ENCODE assay signal across 10 cellular contexts in genomic region chr4:185774815-185775684, GRCh38. TPM values are rescaled to one million over a fixed set of nuclear protein-coding genes. Genes with fewer than 3 reads are reported as not detected.
DNase-seq lines count a peak whose midpoint lies in the region; ATAC-seq, FAIRE-seq and TF ChIP-seq lines count a peak whose summit lies in the region.
"Had no signal": no experiment of that assay in that cellular context is flagged by ENCODE, and none has a peak within 500 bp of the region (broad histone marks: within the 10 kb centered on the region; RNA-seq: fewer than 3 reads in every experiment).

No MANE protein-coding gene starts in this region.

- H3K9ac ChIP-seq in IMR-90 (ENCODE audit: low read depth, low read length), result no peak overlapping the region
- H3K9ac ChIP-seq in H1 (replicated peaks in 1 of 4; ENCODE audit: extremely low read depth in 1 of 4, low read depth in 3 of 4, low read length in 3 of 4), result peak overlapping the region in 1 of 4 experiments; percentile 77; a peak in 1 of 7 replicates
- peak overlapping the region; percentile 81 to 82 for H3K9ac ChIP-seq in liver (ENCODE audit: low read depth in 1 of 2, low read length in 2 of 2)

- TF ChIP-seq POLR2A in IMR-90 (IDR thresholded peaks at IDR 0.05; ENCODE audit: low read depth, low read length), result no peak
- TF ChIP-seq POLR2A in H1 (IDR thresholded peaks at IDR 0.05; ENCODE audit: control extremely low read depth in 1 of 2, low read depth in 2 of 2, low read length in 2 of 2), result no peak

- H2AFZ ChIP-seq in IMR-90 (replicated peaks; ENCODE audit: low read length, poor library complexity), result no peak overlapping the region
- H2AFZ ChIP-seq in H1 (ENCODE audit: low read length), result no peak overlapping the region

- CTCF ChIA-PET in IMR-90 (lab: Yijun Ruan, JAX), result interaction anchor here (1.0 kb wide), 1 partner anchor 13 kb away, joined by 4 read pairs; no protein-coding TSS in a partner anchor
- CTCF ChIA-PET in H1 (lab: Charles Lee; ENCODE audit: partially characterized antibody), result interaction anchor here (0.6 to 1.5 kb wide), 4 partner anchors 13 to 177 kb away, joined by 3 to 4 read pairs (median 3); no protein-coding TSS in a partner anchor

- H2BK5ac ChIP-seq in IMR-90 (ENCODE audit: low read depth, low read length, poor library complexity, severe bottlenecking) (peak overlapping the region; percentile 55), H1 (ENCODE audit: low read depth, low read length) (no peak overlapping the region)

- no peak overlapping the region for H2AK9ac ChIP-seq in IMR-90 (replicated peaks; ENCODE audit: low read depth, low read length, poor library complexity)

- H2BK20ac ChIP-seq in IMR-90 (ENCODE audit: low read depth, low read length) (no peak overlapping the region), H1 (ENCODE audit: low read length) (no peak overlapping the region)

- 0 out of 2 replicates have a peak overlapping the region, but pooled peaks have one; percentile 37 for H3K14ac ChIP-seq in IMR-90 (replicated peaks; ENCODE audit: low read depth, low read length)
- no peak overlapping the region for H3K14ac ChIP-seq in H1 (ENCODE audit: insufficient read length)

- TF ChIP-seq EP300 in H1 (IDR thresholded peaks at IDR 0.05; ENCODE audit: borderline replicate concordance in 1 of 2, low read depth in 2 of 2, low read length in 2 of 2), result no peak

- H3K23me2 ChIP-seq in H1 (ENCODE audit: low read depth, low read length), result peaks cover 3% of the 10 kb centered on the region; the same call in 1 of the 2 replicates

- H2BK12ac ChIP-seq in H1 (ENCODE audit: low read depth, low read length), result no peak overlapping the region

- H3K56ac ChIP-seq in IMR-90 (ENCODE audit: extremely low read depth, insufficient read depth, low read length) (no peak overlapping the region; the same call in 1 of the 2 replicates), H1 (replicated peaks; ENCODE audit: insufficient read length, low read depth, low read length) (no peak overlapping the region)

- no peak overlapping the region for H2BK120ac ChIP-seq in IMR-90 (ENCODE audit: low read depth, low read length)
- H2BK120ac ChIP-seq in H1 (replicated peaks; ENCODE audit: low read depth, low read length), result no peak overlapping the region

- H3K23ac ChIP-seq in IMR-90 (ENCODE audit: low read depth, low read length) (no peak overlapping the region), H1 (ENCODE audit: insufficient read length) (no peak overlapping the region)

- H2AK5ac ChIP-seq in IMR-90 (ENCODE audit: low read depth, low read length) (no peak overlapping the region), H1 (ENCODE audit: low read depth, low read length) (no peak overlapping the region)

- peaks cover 2% of the 10 kb centered on the region; the same call in 1 of the 2 replicates for H3K27me3 ChIP-seq in IMR-90 (ENCODE audit: control insufficient read depth, insufficient read depth, low read length)
- H3K27me3 ChIP-seq in H1 (replicated peaks in 1 of 4; ENCODE audit: control insufficient read depth in 3 of 4, extremely low read depth in 1 of 4, insufficient read depth in 3 of 4, low read length in 3 of 4), result no peaks in the 10 kb centered on the region
- no peaks in the 10 kb centered on the region for H3K27me3 ChIP-seq in liver (ENCODE audit: control insufficient read depth in 4 of 4, insufficient read depth in 4 of 4, low read length in 3 of 4)
- no peaks in the 10 kb centered on the region for H3K27me3 ChIP-seq in tibial artery

- H3K36me3 ChIP-seq in IMR-90 (ENCODE audit: control insufficient read depth, insufficient read depth, low read length) (no peaks in the 10 kb centered on the region), H1 (ENCODE audit: control insufficient read depth in 2 of 4, insufficient read depth in 4 of 4, low read length in 3 of 4) (no peaks in the 10 kb centered on the region; a peak in 1 of 8 replicates), liver (ENCODE audit: control insufficient read depth in 4 of 4, insufficient read depth in 3 of 4, low read depth in 1 of 4, low read length in 3 of 4) (peaks cover 0 to 2% (median 0%) of the 10 kb centered on the region in 4 donors), tibial artery (no peaks in the 10 kb centered on the region)

- intact Hi-C loops in IMR-90 (cut with micrococcal nuclease) (no loop called here), tibial artery (cut with DNase I; ENCODE audit: low total_unique reads) (loop anchor here (5.0 to 10.0 kb wide), 4 partner anchors 38 to 252 kb away; no protein-coding TSS in a partner anchor)

- in situ Hi-C loops in IMR-90 (cut with MboI; ENCODE audit: low sequenced_read_pairs), result no loop called here

- dilution Hi-C loops in IMR-90 (cut with HindIII; ENCODE audit: low sequenced_read_pairs, unreplicated experiment), result no loop called here

- peak; percentile 32 for FAIRE-seq in H1 (lab: Jason Lieb, UNC)

- H3K27ac ChIP-seq in IMR-90 (ENCODE audit: insufficient read depth, low read length) (no peak overlapping the region), H1 (ENCODE audit: low read depth, low read length) (no peak overlapping the region), liver (ENCODE audit: low read depth in 1 of 2, low read length in 2 of 2) (peak overlapping the region; percentile 83 to 95), tibial artery (peak overlapping the region; percentile 89 to 96)
- H3K27ac ChIP-seq: HL-60 had no signal

- H3K79me2 ChIP-seq in H1 (ENCODE audit: control insufficient read depth in 1 of 2, insufficient read depth in 2 of 2, low read length in 2 of 2), result peaks cover 0 to 50% of the 10 kb centered on the region in 2 experiments; a peak in 2 of 4 replicates

- peak overlapping the region; percentile 75 for H3K4me2 ChIP-seq in IMR-90 (ENCODE audit: low read depth, low read length)
- H3K4me2 ChIP-seq in H1 (ENCODE audit: insufficient read depth in 1 of 2, low read depth in 2 of 2, low read length in 2 of 2), result peak overlapping the region; percentile 69 to 71

- H4K91ac ChIP-seq in IMR-90 (ENCODE audit: insufficient read depth, low read depth, low read length) (no peak overlapping the region), H1 (replicated peaks; ENCODE audit: insufficient read length, low read length) (no peak overlapping the region)

- H4K20me1 ChIP-seq in IMR-90 (ENCODE audit: insufficient read depth, low read length) (no peaks in the 10 kb centered on the region), H1 (replicated peaks in 1 of 2; ENCODE audit: control insufficient read depth in 1 of 2, insufficient read depth in 2 of 2, low read length in 2 of 2) (no peaks in the 10 kb centered on the region)

- H2BK15ac ChIP-seq in IMR-90 (ENCODE audit: low read depth, low read length) (no peak overlapping the region), H1 (ENCODE audit: low read length) (no peak overlapping the region)

- H3K18ac ChIP-seq in IMR-90 (ENCODE audit: low read depth, low read length), result no peak overlapping the region
- H3K18ac ChIP-seq in H1 (ENCODE audit: extremely low read depth, low read length), result no peak overlapping the region

- DNase-seq in IMR-90 (peak; percentile 74), H1 (ENCODE audit: low read depth in 1 of 2, low spot score in 2 of 2) (no peak), tibial artery (peak; percentile 51 to 87), cortex of kidney (lab: John Stamatoyannopoulos, UW) (no peak), NCI-H2196 (lab: John Stamatoyannopoulos, UW; ENCODE audit: unreplicated experiment) (no peak)
- DNase-seq in activated naive CD4-positive, alpha-beta T cell (lab: John Stamatoyannopoulos, UW), result no peak
- DNase-seq: amygdala had no signal

- no peaks in the 10 kb centered on the region for H3K9me3 ChIP-seq in IMR-90 (ENCODE audit: control insufficient read depth, insufficient read depth, low read length)
- no peaks in the 10 kb centered on the region for H3K9me3 ChIP-seq in H1 (ENCODE audit: insufficient read depth in 2 of 2, low read depth in 1 of 2, low read length in 1 of 2)
- no peaks in the 10 kb centered on the region for H3K9me3 ChIP-seq in liver (ENCODE audit: control insufficient read depth in 4 of 4, low read length in 3 of 4)
- no peaks in the 10 kb centered on the region for H3K9me3 ChIP-seq in tibial artery

- peaks cover 2% of the 10 kb centered on the region; the same call in 1 of the 2 replicates for H3K4me1 ChIP-seq in IMR-90 (ENCODE audit: control insufficient read depth, insufficient read depth, low read length)
- H3K4me1 ChIP-seq in H1 (replicated peaks in 1 of 4; ENCODE audit: control insufficient read depth in 3 of 4, insufficient read depth in 4 of 4, low read length in 3 of 4), result peaks cover 4 to 26% (median 17%) of the 10 kb centered on the region in 4 experiments; a peak in 5 of 7 replicates
- peaks cover 0 to 34% (median 6%) of the 10 kb centered on the region in 4 donors for H3K4me1 ChIP-seq in liver (ENCODE audit: control insufficient read depth in 4 of 4, insufficient read depth in 4 of 4, low read length in 3 of 4)
- H3K4me1 ChIP-seq in tibial artery, result peaks cover 0 to 32% (median 3%) of the 10 kb centered on the region in 4 donors

- BruUV-seq in IMR-90 (replicated peaks; lab: Mats Ljungman, UMichigan), result no TSS peak

- TF ChIP-seq CTCF in IMR-90 (conservative IDR thresholded peaks at IDR 0.05; ENCODE audit: low read depth, low read length) (no peak), H1 (IDR thresholded peaks at IDR 0.05; ENCODE audit: control extremely low read depth in 1 of 3, insufficient read depth in 1 of 3, low read depth in 1 of 3, low read length in 3 of 3) (no peak), liver (IDR thresholded peaks at IDR 0.05; ENCODE audit: low read depth, low read length, missing input control) (no peak), tibial artery (IDR thresholded peaks at IDR 0.05) (no peak)

- peak; percentile 93 for ATAC-seq in IMR-90 (ENCODE audit: low read depth)
- ATAC-seq in GM21619 (IDR thresholded peaks at IDR 0.05; ENCODE audit: unreplicated experiment), result no peak

- H4K5ac ChIP-seq in IMR-90 (ENCODE audit: low read depth, low read length) (no peak overlapping the region), H1 (ENCODE audit: insufficient read length, low read depth, low read length) (peak overlapping the region; percentile 41)

- peaks cover 6% of the 10 kb centered on the region for H3K9me1 ChIP-seq in IMR-90 (ENCODE audit: insufficient read depth, low read length)

- POLR2A ChIA-PET in IMR-90 (lab: Charles Lee; ENCODE audit: unreplicated experiment), result no interaction called here
- POLR2A ChIA-PET in H1 (lab: Charles Lee; ENCODE audit: partially characterized antibody), result interaction anchor here (0.7 kb wide), 1 partner anchor 44 kb away, joined by 3 read pairs; no protein-coding TSS in a partner anchor

- no CpG with 5 or more reads among the region's 5 CpGs for WGBS in IMR-90 (ENCODE audit: extremely low coverage in 2 of 2, insufficient read length in 1 of 2), 2 experiments
- WGBS in H1 (ENCODE audit: extremely low coverage in 1 of 2, insufficient coverage in 1 of 2, insufficient read length in 1 of 2, insufficient replicate concordance in 2 of 2, low coverage in 1 of 2, low lambda C conversion rate in 2 of 2, missing lambda C conversion rate in 1 of 2), 2 experiments, result 7% methylated on average over 5 of the region's 5 CpGs; no CpG with 5 or more reads in 1 of the 2 experiments
- 5% methylated on average over 5 of the region's 5 CpGs for WGBS in liver

- H3K4me3 ChIP-seq in IMR-90 (ENCODE audit: insufficient read depth, low read depth, low read length) (no peak overlapping the region), H1 (ENCODE audit: extremely low read depth in 1 of 4, insufficient read depth in 2 of 4, low read depth in 3 of 4, low read length in 4 of 4) (peak overlapping the region; percentile 22 to 63 (median 37)), liver (ENCODE audit: low read depth in 1 of 3, low read length in 3 of 3) (peak overlapping the region; percentile 15 to 36 (median 26)), tibial artery (peak overlapping the region; percentile 61)

- no peak for TF ChIP-seq RAD21 in IMR-90 (IDR thresholded peaks at IDR 0.05; ENCODE audit: low read length)
- TF ChIP-seq RAD21 in H1 (IDR thresholded peaks at IDR 0.05 in 1 of 2, conservative IDR thresholded peaks at IDR 0.05 in 1 of 2; ENCODE audit: low read depth in 2 of 2, low read length in 2 of 2), result peak in 1 of 2 experiments; percentile 16; a peak in 1 of 4 replicates
- TF ChIP-seq RAD21 in liver (IDR thresholded peaks at IDR 0.05), result no peak

- no peaks in the 10 kb centered on the region for H3K79me1 ChIP-seq in IMR-90 (ENCODE audit: low read depth in 1 of 2, low read length in 2 of 2)
- peaks cover 3% of the 10 kb centered on the region; the same call in 1 of the 2 replicates for H3K79me1 ChIP-seq in H1 (ENCODE audit: low read depth, low read length)

- peak overlapping the region; percentile 40; the same call in 1 of the 2 replicates for H3K4ac ChIP-seq in IMR-90 (ENCODE audit: low read depth, low read length)
- H3K4ac ChIP-seq in H1 (replicated peaks; ENCODE audit: insufficient read length, low read depth, low read length), result no peak overlapping the region

- no peak overlapping the region for H4K8ac ChIP-seq in IMR-90 (ENCODE audit: low read depth in 2 of 2, low read length in 2 of 2)
- no peak overlapping the region for H4K8ac ChIP-seq in H1 (ENCODE audit: extremely low read depth, insufficient read depth, low read length)

RNA-seq across cellular contexts. Expression of gene SORBS2, which starts 36.9 kb away (rescaled TPM):
- total RNA-seq in IMR-90 (2012; rRNA removed), result under 0.01 and 0.18 TPM in 2 replicates
- polyA plus RNA-seq in IMR-90 (2012; rRNA removed), result 0.29 TPM in 1 of 2 replicates, not detected in the other
- 0.03 TPM in 1 of 2 replicates, not detected in the other for polyA plus RNA-seq in IMR-90 (2012; cell fraction: cytosol; rRNA removed)
- polyA plus RNA-seq in IMR-90 (2012; cell fraction: nucleus; rRNA removed; ENCODE audit: low replicate concordance), result 0.25 TPM in 1 of 2 replicates, not detected in the other
- 73.0 and 75.8 TPM in 2 replicates for total RNA-seq in H1 (2021; fragmentation: NEBNext Ultra II Directional; extraction: Animal tissue kit (Norgen Biotek cat#: 25700))
- 37.4 and 87.1 TPM in 2 replicates for polyA plus RNA-seq in H1 (2011; rRNA removed)
- polyA plus RNA-seq in H1 (2011; cell fraction: cytosol; rRNA removed), result 34.5 TPM
- polyA plus RNA-seq in H1 (2011; cell fraction: nucleus; rRNA removed), result 96.7 TPM
- polyA plus RNA-seq in H1 (2012, experiment 1 of 2), result 46.3 to 72.9 TPM (median 63.2 TPM) in 4 replicates
- 12.5 TPM for polyA plus RNA-seq in H1 (2012, experiment 2 of 2)
- polyA plus RNA-seq in H1 (2013, experiment 1 of 2), result 80.9 TPM
- 79.9 TPM for polyA plus RNA-seq in H1 (2013, experiment 2 of 2)
- polyA minus RNA-seq in H1 (2011; rRNA and poly(A)+ RNA removed), result 136 and 328 TPM in 2 replicates
- polyA minus RNA-seq in H1 (2011; cell fraction: cytosol; rRNA and poly(A)+ RNA removed), result 49.0 TPM
- polyA minus RNA-seq in H1 (2011; cell fraction: nucleus; rRNA and poly(A)+ RNA removed), result 200 TPM
- 10 to 100 TPM; 23.3 to 73.9 TPM for total RNA-seq in liver
- 100 to 1,000 TPM in 1 of 2 donors, 10 to 100 TPM in 1; 45.4 to 136 TPM for polyA plus RNA-seq in liver

Comparison
In these comparisons a context has a peak if more than half of its experiments do, and no peak if none do; other contexts are left out.
1. DNase-seq: peak in IMR-90 (single experiment) and tibial artery (2 of 2); none in H1 (0 of 2), cortex of kidney (single experiment), NCI-H2196 (single experiment) and activated naive CD4-positive, alpha-beta T cell (0 of 4).
2. H3K27ac ChIP-seq: peak in liver (2 of 2) and tibial artery (2 of 2); none in IMR-90 (single experiment) and H1 (single experiment).
3. RNA of gene SORBS2, which starts 36.9 kb away (total RNA-seq): 23.3 to 73.9 TPM in liver and 73.0 to 75.8 TPM in H1; under 0.01 to 0.18 TPM in IMR-90; every median in the first group is over 10 times any median in the second.